Comparison of ENCODE assay signal across 13 cellular contexts in the genomic region with DNA sequence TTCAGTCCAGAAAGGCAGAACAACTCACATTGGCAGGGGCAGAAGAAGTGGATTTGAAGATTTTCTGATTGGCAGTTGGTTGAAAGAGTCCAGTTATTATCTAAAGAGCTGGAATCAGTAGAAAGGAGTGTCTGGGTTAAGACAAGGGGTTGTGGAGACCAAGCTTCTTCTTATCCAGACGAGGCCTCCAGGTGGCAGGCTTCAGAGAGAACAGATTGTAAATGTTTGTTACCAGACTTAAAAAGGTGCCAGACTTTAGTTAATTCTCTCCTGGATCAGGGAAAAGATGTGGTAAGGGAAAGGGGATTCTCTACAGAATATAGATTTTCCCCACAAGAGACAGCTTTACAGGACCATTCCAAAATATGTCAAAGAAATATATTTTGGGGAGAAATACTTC. TPM values are rescaled to one million over a fixed set of nuclear protein-coding genes. Genes with fewer than 3 reads are reported as not detected.
A peak's percentile ranks its signal among the peaks of the same experiment; 100 is the strongest.
DNase-seq lines count a peak whose midpoint lies in the region; ATAC-seq and TF ChIP-seq lines count a peak whose summit lies in the region.
"Had no signal": no experiment of that assay in that cellular context is flagged by ENCODE, and none has a peak within 500 bp of the region (broad histone marks: within the 10 kb centered on the region; RNA-seq: fewer than 3 reads in every experiment).

No MANE protein-coding gene starts in this region.

- no peak for ATAC-seq in HG03159 (IDR thresholded peaks at IDR 0.05; ENCODE audit: unreplicated experiment)

- peak; percentile 57 for TF ChIP-seq CTCF in chondrocyte (IDR thresholded peaks at IDR 0.05)
- TF ChIP-seq CTCF in osteoblast (IDR thresholded peaks at IDR 0.05; ENCODE audit: extremely low read depth, low read depth, low read length): peak; percentile 28

- peaks cover 15% of the 10 kb centered on the region for H3K9me3 Mint-ChIP-seq in chondrocyte (ENCODE audit: low read depth)

- peaks cover 21% of the 10 kb centered on the region for H3K4me1 ChIP-seq in osteoblast (ENCODE audit: insufficient read depth, low read length)
- H3K4me1 ChIP-seq: Caco-2, parathyroid adenoma had no signal

- no peak overlapping the region for H3K4me3 Mint-ChIP-seq in chondrocyte (ENCODE audit: unreplicated experiment)

- H3K27me3 ChIP-seq in osteoblast (ENCODE audit: insufficient read depth, low read length): no peaks in the 10 kb centered on the region

- H3K27ac Mint-ChIP-seq in chondrocyte (ENCODE audit: unreplicated experiment): no peak overlapping the region

- H3K79me2 ChIP-seq in osteoblast (ENCODE audit: insufficient read depth, low read length): no peaks in the 10 kb centered on the region
- H3K79me2 ChIP-seq: parathyroid adenoma had no signal

- no peaks in the 10 kb centered on the region for H3K27me3 Mint-ChIP-seq in chondrocyte (ENCODE audit: low read depth)

- H3K4me2 ChIP-seq in osteoblast (ENCODE audit: insufficient read depth, low read length): no peak overlapping the region

- no peaks in the 10 kb centered on the region for H3K36me3 ChIP-seq in osteoblast (ENCODE audit: insufficient read depth, low read length)

- peaks cover 6% of the 10 kb centered on the region for H3K36me3 Mint-ChIP-seq in chondrocyte (ENCODE audit: low read depth)

- no peak overlapping the region for H3K4me3 ChIP-seq in osteoblast (ENCODE audit: insufficient read depth, low read length)

- H2AFZ ChIP-seq in osteoblast (ENCODE audit: low read length): no peak overlapping the region
- H2AFZ ChIP-seq: parathyroid adenoma had no signal

- H4K20me1 ChIP-seq in osteoblast (ENCODE audit: insufficient read depth, low read length): no peaks in the 10 kb centered on the region

- DNase-seq in NCI-H1092 treated with DMSO at 0.1 percent for 48 hours (lab: John Stamatoyannopoulos, UW) (peak; percentile 13), NCI-H1092 (lab: John Stamatoyannopoulos, UW) (no peak), OCI-M1 (lab: John Stamatoyannopoulos, UW) (peak; percentile 28), chondrocyte (ENCODE audit: low spot score) (no peak), osteoblast (ENCODE audit: insufficient read length, low spot score, missing footprints) (no peak), NCI-H2081 treated with DMSO at 0.1 percent for 48 hours (lab: John Stamatoyannopoulos, UW) (no peak), RKO (ENCODE audit: low spot score) (no peak)
- DNase-seq: Caco-2, mammary epithelial cell, NCI-H2081, T-helper 9 cell had no signal

- H3K9me3 ChIP-seq in osteoblast (ENCODE audit: low read depth, low read length): peaks cover 4% of the 10 kb centered on the region

- peaks cover 38% of the 10 kb centered on the region for H3K4me1 Mint-ChIP-seq in chondrocyte (ENCODE audit: low read depth)

- no peak overlapping the region for H3K27ac ChIP-seq in osteoblast (ENCODE audit: low read depth, low read length)
- H3K27ac ChIP-seq: parathyroid adenoma had no signal

RNA-seq across cellular contexts. Expression of a gene that starts 36.7 kb away (rescaled TPM):
- 3.2 to 7.9 TPM (median 3.4 TPM) in 3 replicates for total RNA-seq in chondrocyte
- total RNA-seq in osteoblast: 8.0 and 8.8 TPM in 2 replicates

Comparison
In these comparisons a context has a peak if more than half of its experiments do, and no peak if none do; other contexts are left out.
1. DNase-seq: peak in NCI-H1092 treated with DMSO at 0.1 percent for 48 hours (single experiment) and OCI-M1 (single experiment); none in NCI-H1092 (single experiment), chondrocyte (single experiment), osteoblast (single experiment), NCI-H2081 treated with DMSO at 0.1 percent for 48 hours (single experiment) and RKO (single experiment).